9 cellular contexts compared by ENCODE assay signal in the genomic region with DNA sequence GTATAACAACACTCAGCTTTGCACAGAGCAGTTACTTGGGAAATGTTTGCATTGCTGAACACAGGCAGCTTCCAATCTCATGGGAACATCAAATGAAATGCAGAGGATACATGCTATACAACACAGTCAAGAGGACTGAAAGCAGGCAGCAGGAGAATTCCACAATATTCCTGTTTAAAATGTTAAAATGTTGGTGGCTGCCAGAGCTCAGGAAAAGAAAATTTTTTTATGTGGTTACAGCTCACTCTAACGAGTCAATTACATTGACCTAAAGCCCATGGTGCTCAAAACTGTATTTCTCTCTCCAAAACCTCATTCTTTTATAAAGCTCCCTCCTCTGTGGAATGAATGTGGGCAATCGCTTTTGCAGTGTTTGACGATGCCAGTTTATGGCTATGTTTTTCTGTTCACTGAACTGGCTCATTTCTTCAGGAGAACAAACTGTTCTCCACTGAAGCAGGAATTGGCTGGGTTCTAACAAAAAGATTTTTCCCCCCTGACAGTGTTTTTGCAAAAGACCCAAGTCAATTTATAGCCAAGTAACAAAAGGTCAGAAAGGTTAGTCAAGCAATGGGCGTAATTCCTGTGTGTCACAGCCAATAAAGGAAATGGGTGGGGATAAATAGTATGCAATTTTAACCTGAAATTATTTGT.
A peak's percentile ranks its signal among the peaks of the same experiment; 100 is the strongest.
DNase-seq lines count a peak whose midpoint lies in the region; ATAC-seq and TF ChIP-seq lines count a peak whose summit lies in the region.
"Had no signal": no experiment of that assay in that cellular context is flagged by ENCODE, and none has a peak within 500 bp of the region (broad histone marks: within the 10 kb centered on the region; RNA-seq: fewer than 3 reads in every experiment).

No MANE protein-coding gene starts in this region.

- intact Hi-C loops in testis (cut with DNase I; ENCODE audit: low total_unique reads), result loop anchor here (5.0 kb wide), 1 partner anchor 69 kb away; a partner anchor contains a TSS

- ATAC-seq in GM19455 (IDR thresholded peaks at IDR 0.05; ENCODE audit: unreplicated experiment), result no peak
- ATAC-seq in HG03354 (IDR thresholded peaks at IDR 0.05; ENCODE audit: poor library complexity, severe bottlenecking, unreplicated experiment), result no peak

- TF ChIP-seq CTCF in VCaP (conservative IDR thresholded peaks at IDR 0.05), result no peak
- TF ChIP-seq CTCF in testis (IDR thresholded peaks at IDR 0.05), result no peak

- DNase-seq in fibroblast of peridontal ligament (ENCODE audit: extremely low read depth), result peak; percentile 54
- peak; percentile 25 for DNase-seq in testis
- no peak for DNase-seq in ecto neural progenitor cell (ENCODE audit: low spot score)
- no peak for DNase-seq in OCI-M2 (lab: John Stamatoyannopoulos, UW; ENCODE audit: unreplicated experiment)
- DNase-seq: WERI-Rb-1 had no signal

- H3K27me3 ChIP-seq in mucosa of rectum (ENCODE audit: control insufficient read depth in 2 of 2, insufficient read depth in 2 of 2, low read length in 2 of 2), result no peaks in the 10 kb centered on the region
- H3K27me3 ChIP-seq in testis, result no peaks in the 10 kb centered on the region

- no peaks in the 10 kb centered on the region for H3K36me3 ChIP-seq in mucosa of rectum (ENCODE audit: control insufficient read depth in 2 of 2, insufficient read depth in 2 of 2, low read length in 2 of 2)
- H3K36me3 ChIP-seq in testis (ENCODE audit: low read depth, missing control alignments), result no peaks in the 10 kb centered on the region
- H3K36me3 ChIP-seq: WERI-Rb-1 had no signal

- H3K4me1 ChIP-seq in mucosa of rectum (ENCODE audit: control insufficient read depth in 2 of 2, insufficient read depth in 2 of 2, low read length in 2 of 2), result peaks cover 11 to 32% of the 10 kb centered on the region in 2 donors
- H3K4me1 ChIP-seq in testis, result peaks cover 38% of the 10 kb centered on the region

- WGBS in testis, 2 donors, result 39% methylated on average over 4 of the region's 4 CpGs

- H3K4me3 ChIP-seq in mucosa of rectum (ENCODE audit: low read length in 2 of 2) (no peak overlapping the region), testis (no peak overlapping the region)

- TF ChIP-seq POLR2A in testis (IDR thresholded peaks at IDR 0.05), result no peak

- peak overlapping the region in 1 of 2 donors; percentile 19 for H3K9ac ChIP-seq in mucosa of rectum (ENCODE audit: low read depth in 1 of 2, low read length in 2 of 2)

- H3K9me3 ChIP-seq in mucosa of rectum (ENCODE audit: control insufficient read depth in 2 of 2, low read length in 2 of 2) (no peaks in the 10 kb centered on the region), testis (no peaks in the 10 kb centered on the region)

- H3K27ac ChIP-seq in VCaP (peak overlapping the region; percentile 70), mucosa of rectum (ENCODE audit: low read depth in 2 of 2, low read length in 2 of 2) (peak overlapping the region; percentile 66 to 67), testis (peak overlapping the region in 1 of 2 donors; percentile 89)
- H3K27ac ChIP-seq: WERI-Rb-1 had no signal

Comparison
In these comparisons a context has a peak if more than half of its experiments do, and no peak if none do; other contexts are left out.
1. DNase-seq: peak in fibroblast of peridontal ligament (single experiment) and testis (single experiment); none in ecto neural progenitor cell (single experiment) and OCI-M2 (single experiment).